In genomic region chr5:26205146-26205545, GRCh38 we compare ENCODE assay signal across 19 cellular contexts.
"Had no signal": no experiment of that assay in that cellular context is flagged by ENCODE, and none has a peak within 500 bp of the region (broad histone marks: within the 10 kb centered on the region; RNA-seq: fewer than 3 reads in every experiment).

No MANE protein-coding gene starts in this region.

- ATAC-seq: HepG2, Panc1, PC-3 had no signal

- FAIRE-seq: HepG2 had no signal

- H3K9me3 ChIP-seq: SK-N-SH had no signal

- DNase-seq: IMR-90, Kasumi-1, KG1, MM.1S, NCI-H1092 treated with DMSO at 0.1 percent for 48 hours, NCI-H1436 treated with DMSO at 0.1 percent for 48 hours, NCI-H1694, NCI-H187 treated with DMSO at 0.1 percent for 48 hours, NCI-H2029 treated with DMSO at 0.1 percent for 48 hours, NCI-H2171 treated with DMSO at 0.1 percent for 48 hours, NCI-H345, NCI-H526 treated with DMSO at 0.1 percent for 48 hours, NCI-H748 treated with DMSO at 0.1 percent for 48 hours, PC-3, SHP77, SK-N-SH, T-helper 1 cell had no signal
